ENCODE assay signal across 8 cellular contexts in genomic region chr9:127869310-127870152, GRCh38. TPM values are rescaled to one million over a fixed set of nuclear protein-coding genes. Genes with fewer than 3 reads are reported as not detected.
DNase-seq lines count a peak whose midpoint lies in the region; ATAC-seq and TF ChIP-seq lines count a peak whose summit lies in the region.

No MANE protein-coding gene starts in this region.

- H3K27ac ChIP-seq in heart left ventricle = peak overlapping the region in 10 of 12 donors; percentile 27 to 88 (median 58)

- H3K9me3 ChIP-seq in heart left ventricle = no peaks in the 10 kb centered on the region

- TF ChIP-seq CTCF in AG09319 (IDR thresholded peaks at IDR 0.05; ENCODE audit: low read depth, low read length) = peak; percentile 91
- TF ChIP-seq CTCF in heart left ventricle (IDR thresholded peaks at IDR 0.05) = peak; percentile 85 to 94 (median 88)

- no peak overlapping the region for H3K4me3 ChIP-seq in heart left ventricle

- H3K4me3 Mint-ChIP-seq in activated naive CD8-positive, alpha-beta T cell treated with anti-CD3 and anti-CD28 coated beads, Interleukin-2, amount 10 ng/mL, durations not matched to agents 7 days and 5 days = no peak overlapping the region

- H3K36me3 ChIP-seq in heart left ventricle = peaks cover 0 to 60% (median 45%) of the 10 kb centered on the region in 9 donors

- peaks cover 0 to 55% (median 37%) of the 10 kb centered on the region in 12 donors for H3K4me1 ChIP-seq in heart left ventricle

- intact Hi-C loops in heart left ventricle (cut with DNase I) = loop anchor here (1.0 to 5.0 kb wide), 12 partner anchors 41 to 277 kb away; partner anchors contain the start of genes CDK9 (in 8 of the 10), TOR2A (in 7 of the 10), FPGS (in 5 of the 10) and ST6GALNAC4 (in 2 of the 10)

- peaks cover 15% of the 10 kb centered on the region for H3K4me1 Mint-ChIP-seq in activated naive CD8-positive, alpha-beta T cell treated with anti-CD3 and anti-CD28 coated beads, Interleukin-2, amount 10 ng/mL, durations not matched to agents 7 days and 5 days

- TF ChIP-seq POLR2A in heart left ventricle (IDR thresholded peaks at IDR 0.05) = no peak

- ATAC-seq in activated naive CD8-positive, alpha-beta T cell treated with anti-CD3 and anti-CD28 coated beads, Interleukin-2, amount 10 ng/mL, durations not matched to agents 7 days and 5 days (ENCODE audit: low read depth) = peak; percentile 70
- ATAC-seq in heart left ventricle (peak; percentile 64 to 80 (median 68)), GM21717 (IDR thresholded peaks at IDR 0.05; ENCODE audit: unreplicated experiment) (no peak)

- DNase-seq in AG09319 (ENCODE audit: extremely low read depth, low read depth) (peak; percentile 42), GM19238 (ENCODE audit: insufficient read length, low spot score) (peak; percentile 97), NAMALWA (ENCODE audit: low spot score) (peak; percentile 91), SW480 (ENCODE audit: low spot score) (peak; percentile 74), heart left ventricle (peak; percentile 90 to 96 (median 91)), putamen (ENCODE audit: low spot score) (peak; percentile 48)
- peak; percentile 88 for DNase-seq in activated naive CD8-positive, alpha-beta T cell treated with anti-CD3 and anti-CD28 coated beads, Interleukin-2, amount 10 ng/mL, durations not matched to agents 7 days and 5 days

- H3K9me3 Mint-ChIP-seq in activated naive CD8-positive, alpha-beta T cell treated with anti-CD3 and anti-CD28 coated beads, Interleukin-2, amount 10 ng/mL, durations not matched to agents 7 days and 5 days = no peaks in the 10 kb centered on the region

- POLR2A ChIA-PET in activated naive CD8-positive, alpha-beta T cell treated with anti-CD3 and anti-CD28 coated beads, Interleukin-2, amount 10 ng/mL, durations not matched to agents 7 days and 5 days (lab: Charles Lee) = interaction anchor here (0.6 to 2.4 kb wide), 17 partner anchors 15 to 135 kb away, joined by 3 to 19 read pairs (median 4); partner anchors contain the start of genes CDK9, ENG, FPGS and SH2D3C

- 55 to 64% (median 60%) methylated on average over 15 to 18 of the region's 18 CpGs for WGBS in heart left ventricle, 4 donors

- no peak overlapping the region for H3K27ac Mint-ChIP-seq in activated naive CD8-positive, alpha-beta T cell treated with anti-CD3 and anti-CD28 coated beads, Interleukin-2, amount 10 ng/mL, durations not matched to agents 7 days and 5 days

- no peaks in the 10 kb centered on the region for H3K27me3 ChIP-seq in heart left ventricle

- no peaks in the 10 kb centered on the region for H3K27me3 Mint-ChIP-seq in activated naive CD8-positive, alpha-beta T cell treated with anti-CD3 and anti-CD28 coated beads, Interleukin-2, amount 10 ng/mL, durations not matched to agents 7 days and 5 days

- H3K36me3 Mint-ChIP-seq in activated naive CD8-positive, alpha-beta T cell treated with anti-CD3 and anti-CD28 coated beads, Interleukin-2, amount 10 ng/mL, durations not matched to agents 7 days and 5 days = peaks cover 4% of the 10 kb centered on the region

RNA-seq across cellular contexts. Expression of gene AK1, which starts 7.9 kb away (rescaled TPM):
- total RNA-seq in activated naive CD8-positive, alpha-beta T cell treated with anti-CD3 and anti-CD28 coated beads, Interleukin-2, amount 10 ng/mL, durations not matched to agents 7 days and 5 days = 10 to 100 TPM; 46.8 to 54.6 TPM
- 100 to 1,000 TPM; 415 to 810 (median 586) TPM for total RNA-seq in heart left ventricle
- polyA plus RNA-seq in heart left ventricle = 1,000 to 10,000 TPM in 1 of 2 donors, 100 to 1,000 TPM in 1; 312 to 1,060 TPM

RNA-seq across cellular contexts. Expression of gene ENG, which starts 15.1 kb away (rescaled TPM):
- 10 to 100 TPM; 19.7 to 20.1 TPM for total RNA-seq in activated naive CD8-positive, alpha-beta T cell treated with anti-CD3 and anti-CD28 coated beads, Interleukin-2, amount 10 ng/mL, durations not matched to agents 7 days and 5 days
- total RNA-seq in heart left ventricle = 100 to 1,000 TPM; 116 to 252 (median 133) TPM
- 100 to 1,000 TPM; 156 to 245 TPM for polyA plus RNA-seq in heart left ventricle

RNA-seq across cellular contexts. Expression of gene ST6GALNAC6, which starts 29.9 kb away (rescaled TPM):
- 100 to 1,000 TPM; 105 to 112 TPM for total RNA-seq in activated naive CD8-positive, alpha-beta T cell treated with anti-CD3 and anti-CD28 coated beads, Interleukin-2, amount 10 ng/mL, durations not matched to agents 7 days and 5 days
- total RNA-seq in heart left ventricle = 10 to 100 TPM; 28.4 to 75.9 (median 45.6) TPM
- polyA plus RNA-seq in heart left ventricle = 10 to 100 TPM; 35.7 to 37.5 TPM

RNA-seq across cellular contexts. Expression of gene ST6GALNAC4, which starts 47.3 kb away (rescaled TPM):
- 10 to 100 TPM; 51.1 to 59.5 TPM for total RNA-seq in activated naive CD8-positive, alpha-beta T cell treated with anti-CD3 and anti-CD28 coated beads, Interleukin-2, amount 10 ng/mL, durations not matched to agents 7 days and 5 days
- 10 to 100 TPM; 28.3 to 66.1 (median 42.6) TPM for total RNA-seq in heart left ventricle
- 10 to 100 TPM; 17.0 to 72.0 TPM for polyA plus RNA-seq in heart left ventricle

Comparison
In these comparisons a context has a peak if more than half of its experiments do, and no peak if none do; other contexts are left out.
1. DNase-seq: peak in every context shown above with its lines; median percentile 97 in GM19238; 91 in NAMALWA; 91 in heart left ventricle; 88 in activated naive CD8-positive, alpha-beta T cell treated with anti-CD3 and anti-CD28 coated beads, Interleukin-2, amount 10 ng/mL, durations not matched to agents 7 days and 5 days; 74 in SW480; 48 in putamen; 42 in AG09319.
2. RNA of gene AK1, which starts 7.9 kb away (total RNA-seq): 415 to 810 TPM in heart left ventricle; 46.8 to 54.6 TPM in activated naive CD8-positive, alpha-beta T cell treated with anti-CD3 and anti-CD28 coated beads, Interleukin-2, amount 10 ng/mL, durations not matched to agents 7 days and 5 days; every median in the first group is over 4 times any median in the second.
3. RNA of gene ENG, which starts 15.1 kb away (total RNA-seq): 116 to 252 TPM in heart left ventricle; 19.7 to 20.1 TPM in activated naive CD8-positive, alpha-beta T cell treated with anti-CD3 and anti-CD28 coated beads, Interleukin-2, amount 10 ng/mL, durations not matched to agents 7 days and 5 days; every median in the first group is over 4 times any median in the second.